ENCODE assay signal across 10 cellular contexts in genomic region chr6:17012421-17013225, GRCh38.
A peak's percentile ranks its signal among the peaks of the same experiment; 100 is the strongest.
DNase-seq lines count a peak whose midpoint lies in the region; ATAC-seq and TF ChIP-seq lines count a peak whose summit lies in the region.
"Had no signal": no experiment of that assay in that cellular context is flagged by ENCODE, and none has a peak within 500 bp of the region (broad histone marks: within the 10 kb centered on the region; RNA-seq: fewer than 3 reads in every experiment).

No MANE protein-coding gene starts in this region.

- H2BK20ac ChIP-seq in H9 (ENCODE audit: low read depth, low read length, poor library complexity, severe bottlenecking), result peak overlapping the region; percentile 98

- H3K4me1 Mint-ChIP-seq in H9, result no peaks in the 10 kb centered on the region; a peak in 2 of 4 replicates

- H4K20me1 ChIP-seq in H9 (ENCODE audit: control insufficient read depth, insufficient read depth, insufficient read length), result no peaks in the 10 kb centered on the region

- H3K9ac ChIP-seq in H9 (ENCODE audit: extremely low read depth, insufficient read length, low read length), result no peak overlapping the region
- H3K9ac ChIP-seq in rectal smooth muscle tissue (ENCODE audit: low read length), result no peak overlapping the region

- H3K9me3 Mint-ChIP-seq in H9, result peaks cover 11 to 13% of the 10 kb centered on the region in 2 experiments; a peak in 4 of 5 replicates

- TF ChIP-seq CTCF in H9 (conservative IDR thresholded peaks at IDR 0.05), result peak; percentile 45; the same call in 2 of the 3 replicates
- peak; percentile 62 for TF ChIP-seq CTCF in brain microvascular endothelial cell (IDR thresholded peaks at IDR 0.05; ENCODE audit: low read depth, low read length, missing control alignments)

- H3K36me3 Mint-ChIP-seq in H9 (ENCODE audit: insufficient read depth in 1 of 3, low read depth in 3 of 3), result peaks cover 0 to 5% (median 0%) of the 10 kb centered on the region in 3 experiments; a peak in 1 of 7 replicates
- H3K36me3 Mint-ChIP-seq: natural killer cell had no signal

- no peak overlapping the region for H4K91ac ChIP-seq in H9 (ENCODE audit: insufficient read length, low read depth, low read length)

- H3K9me3 ChIP-seq in H9 (ENCODE audit: control insufficient read depth, low read depth, low read length), result no peaks in the 10 kb centered on the region

- no peak overlapping the region for H3K4me3 Mint-ChIP-seq in H9
- H3K4me3 Mint-ChIP-seq: natural killer cell had no signal

- DNase-seq in H9 (peak; percentile 72), brain microvascular endothelial cell (peak; percentile 82), hepatic stellate cell (ENCODE audit: low spot score) (peak; percentile 75), kidney glomerular epithelial cell (lab: John Stamatoyannopoulos, UW) (no peak), NCI-H2081 (lab: John Stamatoyannopoulos, UW) (no peak), 8988T (no peak)
- DNase-seq: activated CD4-positive, alpha-beta T cell treated with anti-CD3 and anti-CD28 coated beads, Interleukin-2, amount 50 U/mL, for 1 hour; natural killer cell had no signal

- H2BK15ac ChIP-seq in H9 (ENCODE audit: low read depth, low read length), result no peak overlapping the region

- in situ Hi-C loops in brain microvascular endothelial cell (cut with HindIII; ENCODE audit: low pct_ligation_motif_present, low sequenced_read_pairs), result no loop called here

- H3K79me1 ChIP-seq in H9 (ENCODE audit: insufficient read depth, low read depth, low read length, poor library complexity, severe bottlenecking), result no peaks in the 10 kb centered on the region

- no peak overlapping the region for H4K8ac ChIP-seq in H9 (replicated peaks; ENCODE audit: insufficient read length, low read depth, low read length)

- H4K5ac ChIP-seq in H9 (ENCODE audit: insufficient read length, low read depth, low read length), result no peak overlapping the region

- H3K36me3 ChIP-seq in brain microvascular endothelial cell (replicated peaks), result no peaks in the 10 kb centered on the region
- no peaks in the 10 kb centered on the region for H3K36me3 ChIP-seq in rectal smooth muscle tissue (ENCODE audit: control insufficient read depth, insufficient read depth, low read length)

- H3K14ac ChIP-seq in H9 (ENCODE audit: insufficient read depth, low read length), result no peak overlapping the region

- no peak overlapping the region for H3K4me2 ChIP-seq in H9 (ENCODE audit: insufficient read depth, insufficient read length, low read length)

- peak overlapping the region; percentile 15 for H2AFZ ChIP-seq in H9 (ENCODE audit: low read length)

- H3K4me1 ChIP-seq in H9 (ENCODE audit: insufficient read depth, low read length) (peaks cover 3% of the 10 kb centered on the region; the same call in 1 of the 2 replicates), rectal smooth muscle tissue (ENCODE audit: control insufficient read depth, insufficient read depth, low read length) (peaks cover 18% of the 10 kb centered on the region)

- no peaks in the 10 kb centered on the region; the same call in 1 of the 2 replicates for H3K27me3 Mint-ChIP-seq in H9 (ENCODE audit: low read depth)

- H2BK12ac ChIP-seq in H9 (ENCODE audit: insufficient read length, low read depth, low read length), result no peak overlapping the region

- H3K23me2 ChIP-seq in H9 (ENCODE audit: insufficient read length, low read depth, low read length, poor library complexity, severe bottlenecking), result peaks cover 3% of the 10 kb centered on the region

- H3T11ph ChIP-seq in H9 (ENCODE audit: low read length), result no peak overlapping the region

- no peak overlapping the region for H3K4ac ChIP-seq in H9 (ENCODE audit: low read depth, low read length)

- H3K27me3 ChIP-seq in H9 (ENCODE audit: insufficient read depth, low read length) (no peaks in the 10 kb centered on the region), brain microvascular endothelial cell (replicated peaks) (no peaks in the 10 kb centered on the region), rectal smooth muscle tissue (ENCODE audit: control insufficient read depth, insufficient read depth, low read length) (no peaks in the 10 kb centered on the region)

- H2BK5ac ChIP-seq in H9 (ENCODE audit: insufficient read length, low read length), result no peak overlapping the region

- H3K79me2 ChIP-seq in H9 (ENCODE audit: insufficient read depth, low read length), result no peaks in the 10 kb centered on the region

- H2AK5ac ChIP-seq in H9 (ENCODE audit: insufficient read length, low read length), result no peak overlapping the region

- no peak overlapping the region for H3K56ac ChIP-seq in H9 (ENCODE audit: insufficient read length, low read depth, low read length)

- peak overlapping the region; percentile 28 for H3K18ac ChIP-seq in H9 (ENCODE audit: insufficient read length, low read depth, low read length)

- H3K27ac ChIP-seq in H9 (ENCODE audit: insufficient read length, low read depth, low read length), result no peak overlapping the region
- peak overlapping the region; percentile 56 for H3K27ac ChIP-seq in brain microvascular endothelial cell
- peak overlapping the region; percentile 90 for H3K27ac ChIP-seq in rectal smooth muscle tissue (ENCODE audit: low read depth, low read length)

- no peak overlapping the region for H3K23ac ChIP-seq in H9 (ENCODE audit: insufficient read length, low read depth, low read length)

- whole genome bisulfite sequencing in H9 (ENCODE audit: extremely low coverage, insufficient read length, low lambda C conversion rate), result no CpG with 5 or more reads among the region's 12 CpGs

- no peak overlapping the region for H2BK120ac ChIP-seq in H9 (ENCODE audit: low read depth, low read length, poor library complexity, severe bottlenecking)

- H3K27ac Mint-ChIP-seq in H9, result no peak overlapping the region
- H3K27ac Mint-ChIP-seq: natural killer cell had no signal

- no peak for ATAC-seq in HG03460 (IDR thresholded peaks at IDR 0.05; ENCODE audit: unreplicated experiment)
- ATAC-seq: natural killer cell had no signal

- H3K4me3 ChIP-seq in brain microvascular endothelial cell (ENCODE audit: low read depth, low read length) (no peak overlapping the region), rectal smooth muscle tissue (ENCODE audit: low read length) (peak overlapping the region; percentile 45)

Comparison
In these comparisons a context has a peak if more than half of its experiments do, and no peak if none do; other contexts are left out.
1. DNase-seq: peak in H9 (single experiment), brain microvascular endothelial cell (single experiment) and hepatic stellate cell (single experiment); none in kidney glomerular epithelial cell (single experiment), NCI-H2081 (0 of 2) and 8988T (single experiment).